26 cellular contexts compared by ENCODE assay signal in genomic region chr6:163381118-163381751, GRCh38.
"Had no signal": no experiment of that assay in that cellular context is flagged by ENCODE, and none has a peak within 500 bp of the region (broad histone marks: within the 10 kb centered on the region; RNA-seq: fewer than 3 reads in every experiment).

No MANE protein-coding gene starts in this region.

- H3K36me3 Mint-ChIP-seq: immature natural killer cell; naive thymus-derived CD4-positive, alpha-beta T cell; stimulated activated effector memory CD8-positive, alpha-beta T cell treated with anti-CD3 and anti-CD28 coated beads, Interleukin-12 subunit alpha, Interleukin-12 subunit beta, amount 100 ng/mL, for 72 hours had no signal

- H3K27ac Mint-ChIP-seq: immature natural killer cell; naive thymus-derived CD4-positive, alpha-beta T cell; stimulated activated effector memory CD8-positive, alpha-beta T cell treated with anti-CD3 and anti-CD28 coated beads, Interleukin-12 subunit alpha, Interleukin-12 subunit beta, amount 100 ng/mL, for 72 hours had no signal

- H3K9me3 Mint-ChIP-seq: nephron had no signal

- H3K27me3 ChIP-seq: esophagus muscularis mucosa, foreskin keratinocyte, left lung, neutrophil, pancreas, stomach, thyroid gland, vagina had no signal

- H3K4me3 Mint-ChIP-seq: immature natural killer cell; naive thymus-derived CD4-positive, alpha-beta T cell; nephron; stimulated activated effector memory CD8-positive, alpha-beta T cell treated with anti-CD3 and anti-CD28 coated beads, Interleukin-12 subunit alpha, Interleukin-12 subunit beta, amount 100 ng/mL, for 72 hours had no signal

- H3K9me3 ChIP-seq: esophagus muscularis mucosa, left lung, neutrophil, pancreas, stomach, thyroid gland, vagina had no signal

- H3K4me1 Mint-ChIP-seq: immature natural killer cell; naive thymus-derived CD4-positive, alpha-beta T cell; stimulated activated effector memory CD8-positive, alpha-beta T cell treated with anti-CD3 and anti-CD28 coated beads, Interleukin-12 subunit alpha, Interleukin-12 subunit beta, amount 100 ng/mL, for 72 hours had no signal

- H3K4me3 ChIP-seq: esophagus muscularis mucosa, left lung, pancreas, smooth muscle cell, stomach, thyroid gland, vagina had no signal

- ATAC-seq: foreskin keratinocyte; left lung; naive thymus-derived CD4-positive, alpha-beta T cell; pancreas; sciatic nerve; stimulated activated effector memory CD8-positive, alpha-beta T cell treated with anti-CD3 and anti-CD28 coated beads, Interleukin-12 subunit alpha, Interleukin-12 subunit beta, amount 100 ng/mL, for 72 hours had no signal

- DNase-seq: effector memory CD4-positive, alpha-beta T cell; foreskin keratinocyte; hypothalamus; immature natural killer cell; left lung; mesenchymal stem cell; midbrain; naive thymus-derived CD4-positive, alpha-beta T cell; pancreas; stimulated activated CD4-positive, alpha-beta T cell treated with anti-CD3 and anti-CD28 coated beads, Interleukin-12 subunit alpha, Interleukin-12 subunit beta, amount 100 ng/mL, for 4 hours; stimulated activated CD4-positive, alpha-beta T cell treated with anti-CD3 and anti-CD28 coated beads, Interleukin-1b, Interleukin-23, amount 100 ng/mL, for 48 hours; stimulated activated CD4-positive, alpha-beta T cell treated with anti-CD3 and anti-CD28 coated beads, Interleukin-4, amount 100 ng/mL, for 1 hour; stimulated activated naive CD4-positive, alpha-beta T cell treated with Interleukin-2 at 50 U/mL for 16 hours; stomach; trophoblast cell had no signal

- H3K36me3 ChIP-seq: esophagus muscularis mucosa, left lung, neutrophil, pancreas, stomach, thyroid gland, vagina had no signal

- FAIRE-seq: colon, endothelial cell of umbilical vein, keratinocyte, pancreas had no signal

- H3K4me2 ChIP-seq: smooth muscle cell had no signal

- H3K27ac ChIP-seq: esophagus muscularis mucosa, foreskin keratinocyte, left lung, neutrophil, pancreas, stomach, thyroid gland, vagina had no signal

- H3K4me1 ChIP-seq: esophagus muscularis mucosa, foreskin keratinocyte, left lung, pancreas, stomach, thyroid gland, vagina had no signal
